Comparison of ENCODE assay signal across 1 cellular context in genomic region chr15:63943829-63944680, GRCh38.
TF ChIP-seq lines count a peak whose summit lies in the region.

No MANE protein-coding gene starts in this region.

TF ChIP-seq in H1, 55 proteins besides CTCF, POLR2A, EP300 and RAD21:
- TF ChIP-seq ZNF274 (IDR thresholded peaks at IDR 0.05; ENCODE audit: borderline replicate concordance, extremely low read depth, low read length) = no peak
- no peak for TF ChIP-seq MAFK (IDR thresholded peaks at IDR 0.05; ENCODE audit: low read depth, low read length)
- no peak for TF ChIP-seq SP4 (IDR thresholded peaks at IDR 0.05; ENCODE audit: low read length)
- TF ChIP-seq, protein P1, sequence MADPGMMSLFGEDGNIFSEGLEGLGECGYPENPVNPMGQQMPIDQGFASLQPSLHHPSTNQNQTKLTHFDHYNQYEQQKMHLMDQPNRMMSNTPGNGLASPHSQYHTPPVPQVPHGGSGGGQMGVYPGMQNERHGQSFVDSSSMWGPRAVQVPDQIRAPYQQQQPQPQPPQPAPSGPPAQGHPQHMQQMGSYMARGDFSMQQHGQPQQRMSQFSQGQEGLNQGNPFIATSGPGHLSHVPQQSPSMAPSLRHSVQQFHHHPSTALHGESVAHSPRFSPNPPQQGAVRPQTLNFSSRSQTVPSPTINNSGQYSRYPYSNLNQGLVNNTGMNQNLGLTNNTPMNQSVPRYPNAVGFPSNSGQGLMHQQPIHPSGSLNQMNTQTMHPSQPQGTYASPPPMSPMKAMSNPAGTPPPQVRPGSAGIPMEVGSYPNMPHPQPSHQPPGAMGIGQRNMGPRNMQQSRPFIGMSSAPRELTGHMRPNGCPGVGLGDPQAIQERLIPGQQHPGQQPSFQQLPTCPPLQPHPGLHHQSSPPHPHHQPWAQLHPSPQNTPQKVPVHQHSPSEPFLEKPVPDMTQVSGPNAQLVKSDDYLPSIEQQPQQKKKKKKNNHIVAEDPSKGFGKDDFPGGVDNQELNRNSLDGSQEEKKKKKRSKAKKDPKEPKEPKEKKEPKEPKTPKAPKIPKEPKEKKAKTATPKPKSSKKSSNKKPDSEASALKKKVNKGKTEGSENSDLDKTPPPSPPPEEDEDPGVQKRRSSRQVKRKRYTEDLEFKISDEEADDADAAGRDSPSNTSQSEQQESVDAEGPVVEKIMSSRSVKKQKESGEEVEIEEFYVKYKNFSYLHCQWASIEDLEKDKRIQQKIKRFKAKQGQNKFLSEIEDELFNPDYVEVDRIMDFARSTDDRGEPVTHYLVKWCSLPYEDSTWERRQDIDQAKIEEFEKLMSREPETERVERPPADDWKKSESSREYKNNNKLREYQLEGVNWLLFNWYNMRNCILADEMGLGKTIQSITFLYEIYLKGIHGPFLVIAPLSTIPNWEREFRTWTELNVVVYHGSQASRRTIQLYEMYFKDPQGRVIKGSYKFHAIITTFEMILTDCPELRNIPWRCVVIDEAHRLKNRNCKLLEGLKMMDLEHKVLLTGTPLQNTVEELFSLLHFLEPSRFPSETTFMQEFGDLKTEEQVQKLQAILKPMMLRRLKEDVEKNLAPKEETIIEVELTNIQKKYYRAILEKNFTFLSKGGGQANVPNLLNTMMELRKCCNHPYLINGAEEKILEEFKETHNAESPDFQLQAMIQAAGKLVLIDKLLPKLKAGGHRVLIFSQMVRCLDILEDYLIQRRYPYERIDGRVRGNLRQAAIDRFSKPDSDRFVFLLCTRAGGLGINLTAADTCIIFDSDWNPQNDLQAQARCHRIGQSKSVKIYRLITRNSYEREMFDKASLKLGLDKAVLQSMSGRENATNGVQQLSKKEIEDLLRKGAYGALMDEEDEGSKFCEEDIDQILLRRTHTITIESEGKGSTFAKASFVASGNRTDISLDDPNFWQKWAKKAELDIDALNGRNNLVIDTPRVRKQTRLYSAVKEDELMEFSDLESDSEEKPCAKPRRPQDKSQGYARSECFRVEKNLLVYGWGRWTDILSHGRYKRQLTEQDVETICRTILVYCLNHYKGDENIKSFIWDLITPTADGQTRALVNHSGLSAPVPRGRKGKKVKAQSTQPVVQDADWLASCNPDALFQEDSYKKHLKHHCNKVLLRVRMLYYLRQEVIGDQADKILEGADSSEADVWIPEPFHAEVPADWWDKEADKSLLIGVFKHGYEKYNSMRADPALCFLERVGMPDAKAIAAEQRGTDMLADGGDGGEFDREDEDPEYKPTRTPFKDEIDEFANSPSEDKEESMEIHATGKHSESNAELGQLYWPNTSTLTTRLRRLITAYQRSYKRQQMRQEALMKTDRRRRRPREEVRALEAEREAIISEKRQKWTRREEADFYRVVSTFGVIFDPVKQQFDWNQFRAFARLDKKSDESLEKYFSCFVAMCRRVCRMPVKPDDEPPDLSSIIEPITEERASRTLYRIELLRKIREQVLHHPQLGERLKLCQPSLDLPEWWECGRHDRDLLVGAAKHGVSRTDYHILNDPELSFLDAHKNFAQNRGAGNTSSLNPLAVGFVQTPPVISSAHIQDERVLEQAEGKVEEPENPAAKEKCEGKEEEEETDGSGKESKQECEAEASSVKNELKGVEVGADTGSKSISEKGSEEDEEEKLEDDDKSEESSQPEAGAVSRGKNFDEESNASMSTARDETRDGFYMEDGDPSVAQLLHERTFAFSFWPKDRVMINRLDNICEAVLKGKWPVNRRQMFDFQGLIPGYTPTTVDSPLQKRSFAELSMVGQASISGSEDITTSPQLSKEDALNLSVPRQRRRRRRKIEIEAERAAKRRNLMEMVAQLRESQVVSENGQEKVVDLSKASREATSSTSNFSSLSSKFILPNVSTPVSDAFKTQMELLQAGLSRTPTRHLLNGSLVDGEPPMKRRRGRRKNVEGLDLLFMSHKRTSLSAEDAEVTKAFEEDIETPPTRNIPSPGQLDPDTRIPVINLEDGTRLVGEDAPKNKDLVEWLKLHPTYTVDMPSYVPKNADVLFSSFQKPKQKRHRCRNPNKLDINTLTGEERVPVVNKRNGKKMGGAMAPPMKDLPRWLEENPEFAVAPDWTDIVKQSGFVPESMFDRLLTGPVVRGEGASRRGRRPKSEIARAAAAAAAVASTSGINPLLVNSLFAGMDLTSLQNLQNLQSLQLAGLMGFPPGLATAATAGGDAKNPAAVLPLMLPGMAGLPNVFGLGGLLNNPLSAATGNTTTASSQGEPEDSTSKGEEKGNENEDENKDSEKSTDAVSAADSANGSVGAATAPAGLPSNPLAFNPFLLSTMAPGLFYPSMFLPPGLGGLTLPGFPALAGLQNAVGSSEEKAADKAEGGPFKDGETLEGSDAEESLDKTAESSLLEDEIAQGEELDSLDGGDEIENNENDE (IDR thresholded peaks at IDR 0.05; ENCODE audit: insufficient replicate concordance, low read length) = no peak
- no peak for TF ChIP-seq TBP (IDR thresholded peaks at IDR 0.05; ENCODE audit: low read depth, low read length)
- TF ChIP-seq CBX8 (IDR thresholded peaks at IDR 0.05; ENCODE audit: borderline replicate concordance, low read depth, low read length) = no peak
- no peak for TF ChIP-seq ASH2L (IDR thresholded peaks at IDR 0.05; ENCODE audit: low read length)
- TF ChIP-seq SP1 (IDR thresholded peaks at IDR 0.05; ENCODE audit: low read depth, low read length) = no peak
- TF ChIP-seq GABPA (IDR thresholded peaks at IDR 0.05; ENCODE audit: borderline replicate concordance, insufficient read depth, low read length) = no peak
TF ChIP-seq in H1: peak in this region for 0.
